ENCODE assay signal across 8 cellular contexts in genomic region chr7:75993689-75994387, GRCh38. TPM values are rescaled to one million over a fixed set of nuclear protein-coding genes. Genes with fewer than 3 reads are reported as not detected.
DNase-seq lines count a peak whose midpoint lies in the region; ATAC-seq and TF ChIP-seq lines count a peak whose summit lies in the region.

No MANE protein-coding gene starts in this region.

- H3K9ac ChIP-seq in colonic mucosa (ENCODE audit: low read depth in 2 of 2, low read length in 2 of 2), result peak overlapping the region; percentile 80 to 84

- POLR2A ChIA-PET in GM10248 (lab: Yijun Ruan, JAX), result interaction anchor here (0.5 to 0.8 kb wide), 2 partner anchors 14 to 16 kb away, joined by 3 to 7 read pairs; no protein-coding TSS in a partner anchor
- POLR2A ChIA-PET in RWPE1 (lab: Yijun Ruan, JAX; ENCODE audit: low non-redundant PET), result interaction anchor here (1.1 kb wide), 1 partner anchor 78 kb away, joined by 4 read pairs; no protein-coding TSS in a partner anchor

- no peaks in the 10 kb centered on the region for H3K27me3 ChIP-seq in colonic mucosa
- H3K27me3 ChIP-seq in kidney epithelial cell (ENCODE audit: control insufficient read depth, insufficient read depth, low read length), result no peaks in the 10 kb centered on the region
- no peaks in the 10 kb centered on the region for H3K27me3 ChIP-seq in spleen (replicated peaks in 1 of 7)

- H3K4me3 ChIP-seq in colonic mucosa (peak overlapping the region; percentile 84), kidney epithelial cell (ENCODE audit: low read depth, low read length) (peak overlapping the region; percentile 79), spleen (peak overlapping the region; percentile 79 to 100 (median 94))

- CTCF ChIA-PET in GM10248 (lab: Yijun Ruan, JAX), result interaction anchor here (1.2 to 2.9 kb wide), 3 partner anchors 10 to 127 kb away, joined by 3 to 11 read pairs (median 4); no protein-coding TSS in a partner anchor
- CTCF ChIA-PET in RWPE1 (lab: Yijun Ruan, JAX), result interaction anchor here (0.6 kb wide), 1 partner anchor 359 kb away, joined by 3 read pairs; no protein-coding TSS in a partner anchor

- TF ChIP-seq CTCF in GM10248 (IDR thresholded peaks at IDR 0.05; ENCODE audit: control extremely low read depth, extremely low read depth, low read depth, missing control alignments) (no peak), RWPE1 (conservative IDR thresholded peaks at IDR 0.05; ENCODE audit: low read depth) (no peak), colonic mucosa (IDR thresholded peaks at IDR 0.05) (no peak), kidney epithelial cell (IDR thresholded peaks at IDR 0.05; ENCODE audit: insufficient read depth, low read length, poor library complexity, severe bottlenecking) (no peak), spleen (IDR thresholded peaks at IDR 0.05 in 8 of 11, conservative IDR thresholded peaks at IDR 0.05 in 3 of 11) (no peak)

- 5 to 7% (median 6%) methylated on average over 22 to 40 of the region's 40 CpGs for WGBS in spleen, 5 donors

- no peaks in the 10 kb centered on the region for H3K36me3 ChIP-seq in colonic mucosa
- no peaks in the 10 kb centered on the region for H3K36me3 ChIP-seq in kidney epithelial cell (ENCODE audit: control insufficient read depth, insufficient read depth, low read length)
- peaks cover 0 to 30% (median 2%) of the 10 kb centered on the region in 6 donors for H3K36me3 ChIP-seq in spleen

- no peaks in the 10 kb centered on the region for H3K9me3 ChIP-seq in colonic mucosa
- no peaks in the 10 kb centered on the region for H3K9me3 ChIP-seq in spleen

- peak; percentile 7 for ATAC-seq in HG03039 (IDR thresholded peaks at IDR 0.05; ENCODE audit: unreplicated experiment)

- DNase-seq in 8988T (peak; percentile 79), GM10248 (ENCODE audit: extremely low spot score) (peak; percentile 67), RWPE1 (ENCODE audit: low spot score) (peak; percentile 58), colonic mucosa (peak; percentile 65), kidney epithelial cell (ENCODE audit: low read depth) (no peak), spleen (peak; percentile 87), NCI-H524 treated with DMSO at 0.1 percent for 48 hours (lab: John Stamatoyannopoulos, UW) (no peak)

- no peak for TF ChIP-seq POLR2A in spleen (IDR thresholded peaks at IDR 0.05)

- intact Hi-C loops in colonic mucosa (cut with DNase I), result no loop called here
- intact Hi-C loops in spleen (cut with DNase I; ENCODE audit: low total_unique reads), result loop anchor here (10.0 kb wide), 1 partner anchor 119 kb away; the partner anchor contains the start of gene RHBDD2

- H3K27ac ChIP-seq in RWPE1 (peak overlapping the region; percentile 76), colonic mucosa (peak overlapping the region; percentile 78), spleen (peak overlapping the region; percentile 77 to 96 (median 87))

- H3K4me1 ChIP-seq in colonic mucosa (no peaks in the 10 kb centered on the region), spleen (peaks cover 11 to 84% (median 33%) of the 10 kb centered on the region in 6 donors)

RNA-seq across cellular contexts. Expression of gene TMEM120A, which starts 0.6 kb away (rescaled TPM):
- total RNA-seq in colonic mucosa (10 to 100 TPM; 56.3 to 94.1 TPM), kidney epithelial cell (17.4 and 24.2 TPM in 2 replicates), spleen (10 to 100 TPM; 24.9 to 57.9 (median 41.4) TPM)
- 10 to 100 TPM; 30.1 to 66.2 (median 56.6) TPM for polyA plus RNA-seq in spleen

RNA-seq across cellular contexts. Expression of gene STYXL1, which starts 54.0 kb away (rescaled TPM):
- total RNA-seq in colonic mucosa (10 to 100 TPM; 32.4 to 36.7 TPM), kidney epithelial cell (58.1 and 71.7 TPM in 2 replicates), spleen (10 to 100 TPM; 18.3 to 48.8 (median 28.4) TPM)
- 10 to 100 TPM; 36.3 to 60.4 (median 45.0) TPM for polyA plus RNA-seq in spleen

RNA-seq across cellular contexts. Expression of gene MDH2, which starts 54.1 kb away (rescaled TPM):
- total RNA-seq in colonic mucosa, result 100 to 1,000 TPM; 306 to 337 TPM
- 109 and 112 TPM in 2 replicates for total RNA-seq in kidney epithelial cell
- total RNA-seq in spleen, result 100 to 1,000 TPM in 3 of 7 donors, 10 to 100 TPM in 4; 62.2 to 129 (median 97.7) TPM
- polyA plus RNA-seq in spleen, result 10 to 100 TPM; 45.5 to 74.1 (median 71.4) TPM

Comparison
In these comparisons a context has a peak if more than half of its experiments do, and no peak if none do; other contexts are left out.
1. DNase-seq: peak in 8988T (single experiment), GM10248 (single experiment), RWPE1 (single experiment), colonic mucosa (single experiment) and spleen (single experiment); none in kidney epithelial cell (single experiment) and NCI-H524 treated with DMSO at 0.1 percent for 48 hours (single experiment).
2. Peak in every context shown above with its lines, with median percentiles within 50 percentile points of each other: H3K27ac ChIP-seq and H3K4me3 ChIP-seq.